ENCODE assay signal across 1 cellular context in the genomic region with DNA sequence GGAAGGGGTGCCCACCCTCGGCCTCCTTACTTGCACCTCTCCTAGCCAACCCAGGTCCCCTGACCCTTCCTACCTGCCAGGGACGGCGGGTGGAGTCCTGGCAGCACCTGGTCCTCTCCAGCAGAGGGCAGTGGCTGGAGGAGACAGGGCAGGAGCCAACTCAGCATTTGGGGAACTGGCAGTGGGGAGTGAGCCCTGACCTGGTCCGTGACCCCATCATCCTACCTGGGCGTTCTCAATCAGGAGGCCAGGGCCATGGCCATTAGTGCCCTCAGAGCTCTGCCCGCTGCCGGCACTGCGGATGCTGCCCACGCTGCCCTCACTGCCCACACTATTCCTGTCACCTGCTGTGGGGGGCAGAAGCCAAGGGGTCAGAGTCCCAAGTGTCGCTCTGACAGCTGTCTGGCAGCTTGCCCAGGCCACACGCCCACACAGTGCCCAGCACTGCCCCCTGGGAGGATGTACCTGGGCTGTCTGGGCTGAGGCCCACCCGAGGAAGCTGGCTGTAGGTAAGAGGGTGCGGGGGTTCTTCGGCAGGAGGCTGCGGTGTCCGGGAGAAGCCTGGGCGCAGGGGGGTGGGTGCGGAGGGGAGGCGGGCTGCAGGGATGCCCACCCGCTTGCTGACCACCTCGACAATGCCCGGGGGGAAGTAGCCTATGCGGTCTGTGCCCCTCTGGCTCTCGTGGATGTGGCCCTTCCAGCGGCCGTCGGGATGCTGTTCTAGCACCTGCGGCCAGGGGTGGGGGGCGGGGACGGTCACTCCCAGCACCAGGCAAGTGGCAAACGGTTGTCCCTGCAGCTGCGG.
TF ChIP-seq lines count a peak whose summit lies in the region.

No MANE protein-coding gene starts in this region.

TF ChIP-seq in H1, 55 proteins besides CTCF, POLR2A, EP300 and RAD21:
- TF ChIP-seq GTF2F1 (IDR thresholded peaks at IDR 0.05; ENCODE audit: borderline replicate concordance, low read depth, low read length) (no peak), MAFK (IDR thresholded peaks at IDR 0.05; ENCODE audit: low read depth, low read length) (peak; percentile 80; the same call in 1 of the 2 replicates)
